ENCODE assay signal across 10 cellular contexts in the genomic region with DNA sequence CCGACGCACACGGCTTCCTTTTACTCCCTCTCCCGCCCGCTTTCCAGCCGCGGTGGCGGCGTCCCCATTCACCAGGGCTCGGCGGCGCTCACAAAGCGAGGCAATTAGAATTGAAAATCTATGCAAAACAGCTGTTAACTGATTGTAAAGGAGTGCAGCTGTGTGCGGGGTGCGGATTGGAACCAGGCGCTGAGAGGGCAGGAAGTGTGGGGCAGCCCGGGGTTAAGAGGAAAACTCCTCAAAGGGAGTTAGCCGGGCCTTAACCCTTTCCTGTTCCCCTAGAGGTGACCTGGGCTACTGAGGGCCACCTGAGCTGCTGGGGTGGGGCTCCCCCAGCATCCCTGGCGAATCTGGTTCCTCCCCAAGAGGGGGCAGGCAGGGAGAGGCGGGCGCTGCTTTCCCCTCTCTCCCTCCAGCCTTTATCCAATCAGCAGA. TPM values are rescaled to one million over a fixed set of nuclear protein-coding genes. Genes with fewer than 3 reads are reported as not detected.
DNase-seq lines count a peak whose midpoint lies in the region; ATAC-seq, FAIRE-seq and TF ChIP-seq lines count a peak whose summit lies in the region.
"Had no signal": no experiment of that assay in that cellular context is flagged by ENCODE, and none has a peak within 500 bp of the region (broad histone marks: within the 10 kb centered on the region; RNA-seq: fewer than 3 reads in every experiment).

No MANE protein-coding gene starts in this region.

- in situ Hi-C loops in K562 (cut with MboI), result loop anchor here (5.0 kb wide), 1 partner anchor 165 kb away; no protein-coding TSS in a partner anchor

- CTCF ChIA-PET in K562 (lab: Yijun Ruan, JAX; ENCODE audit: low intra/inter-chr PET ratio), result interaction anchor here (1.0 kb wide), 2 partner anchors 41 to 166 kb away, joined by 4 to 5 read pairs; no protein-coding TSS in a partner anchor

- H3K79me2 ChIP-seq in DOHH2 (ENCODE audit: control insufficient read depth, low read length), result no peaks in the 10 kb centered on the region; the same call in 1 of the 2 replicates
- peaks cover 96% of the 10 kb centered on the region for H3K79me2 ChIP-seq in K562 (ENCODE audit: control insufficient read depth, insufficient read depth, low read length)

- H3K27me3 Mint-ChIP-seq in nephron (ENCODE audit: low read depth), result peaks cover 10% of the 10 kb centered on the region
- H3K27me3 Mint-ChIP-seq: activated naive CD8-positive, alpha-beta T cell treated with anti-CD3 and anti-CD28 coated beads, Interleukin-2, amount 50 U/mL, for 24 hours had no signal

- TF ChIP-seq CTCF in DOHH2 (IDR thresholded peaks at IDR 0.05; ENCODE audit: low read depth, low read length, poor library complexity, severe bottlenecking) (peak; percentile 31), K562 (IDR thresholded peaks at IDR 0.05 in 2 of 3, conservative IDR thresholded peaks at IDR 0.05 in 1 of 3; ENCODE audit: insufficient read depth in 2 of 3, low read depth in 1 of 3, low read length in 3 of 3) (peak in 2 of 3 experiments; percentile 22 to 54; a peak in 3 of 6 replicates), nephron (IDR thresholded peaks at IDR 0.05; ENCODE audit: unreplicated experiment in 3 of 3) (peak; percentile 27 to 35 (median 32)), omental fat pad (IDR thresholded peaks at IDR 0.05) (no peak), WERI-Rb-1 (IDR thresholded peaks at IDR 0.05; ENCODE audit: low read depth, low read length) (no peak)

- no peak for TF ChIP-seq EP300 in K562 (IDR thresholded peaks at IDR 0.05; ENCODE audit: low read length)

- H3K9me3 ChIP-seq in DOHH2 (ENCODE audit: control insufficient read depth, insufficient read depth, low read length) (no peaks in the 10 kb centered on the region), K562 (replicated peaks; ENCODE audit: control insufficient read depth, insufficient read depth, low read depth, low read length) (peaks cover 2% of the 10 kb centered on the region; the same call in 1 of the 2 replicates), WERI-Rb-1 (ENCODE audit: severe bottlenecking) (no peaks in the 10 kb centered on the region)

- peak overlapping the region in 1 of 2 experiments; percentile 84; a peak in 2 of 4 replicates for H3K9ac ChIP-seq in K562 (ENCODE audit: insufficient read depth in 1 of 2, low read depth in 2 of 2, low read length in 2 of 2)

- peak overlapping the region; percentile 74 to 88 (median 76) for H3K27ac Mint-ChIP-seq in nephron
- H3K27ac Mint-ChIP-seq: activated naive CD8-positive, alpha-beta T cell treated with anti-CD3 and anti-CD28 coated beads, Interleukin-2, amount 50 U/mL, for 24 hours had no signal

- H3K36me3 ChIP-seq in DOHH2 (ENCODE audit: control insufficient read depth, low read length) (no peaks in the 10 kb centered on the region), K562 (ENCODE audit: control insufficient read depth, insufficient read depth, low read length) (peaks cover 61% of the 10 kb centered on the region), WERI-Rb-1 (no peaks in the 10 kb centered on the region)

- H4K20me1 ChIP-seq in DOHH2 (ENCODE audit: control insufficient read depth, insufficient read depth, low read depth, low read length), result peaks cover 20% of the 10 kb centered on the region
- H4K20me1 ChIP-seq in K562 (replicated peaks; ENCODE audit: control insufficient read depth, insufficient read depth, low read length), result peaks cover 78% of the 10 kb centered on the region

- peak; percentile 32 for FAIRE-seq in K562 (lab: Jason Lieb, UNC)

- peak; percentile 15 for ATAC-seq in K562
- ATAC-seq in omental fat pad (ENCODE audit: low FRiP score), result no peak
- no peak for ATAC-seq in GM18909 (IDR thresholded peaks at IDR 0.05; ENCODE audit: poor library complexity, unreplicated experiment)
- ATAC-seq: activated naive CD8-positive, alpha-beta T cell treated with anti-CD3 and anti-CD28 coated beads, Interleukin-2, amount 50 U/mL, for 24 hours had no signal

- H3K4me2 ChIP-seq in DOHH2 (ENCODE audit: low read length) (peak overlapping the region; percentile 55), K562 (ENCODE audit: insufficient read depth, low read length) (peak overlapping the region; percentile 25)

- peak overlapping the region; percentile 54 to 72 (median 67) for H3K4me3 Mint-ChIP-seq in nephron
- H3K4me3 Mint-ChIP-seq: activated naive CD8-positive, alpha-beta T cell treated with anti-CD3 and anti-CD28 coated beads, Interleukin-2, amount 50 U/mL, for 24 hours had no signal

- H3K36me3 Mint-ChIP-seq in nephron (ENCODE audit: low read depth), result no peaks in the 10 kb centered on the region

- H3K9me2 ChIP-seq in DOHH2 (replicated peaks; ENCODE audit: control insufficient read depth, low read length), result no peaks in the 10 kb centered on the region

- no TSS peak for BruUV-seq in K562 (replicated peaks; lab: Mats Ljungman, UMichigan)

- POLR2A ChIA-PET in K562 (lab: Yijun Ruan, JAX), result interaction anchor here (0.7 to 2.5 kb wide), 6 partner anchors 40 to 273 kb away, joined by 3 to 9 read pairs (median 3); no protein-coding TSS in a partner anchor

- H3K9me1 ChIP-seq in K562 (ENCODE audit: control insufficient read depth, insufficient read depth, low read length), result peaks cover 20% of the 10 kb centered on the region

- 5% methylated on average over 20 of the region's 21 CpGs for WGBS in K562 (ENCODE audit: insufficient coverage, low coverage, missing lambda C conversion rate)

- DNase-seq in Kasumi-1 (lab: John Stamatoyannopoulos, UW) (peak; percentile 23 to 55), K562 (ENCODE audit: extremely low read depth in 1 of 4, low spot score in 3 of 4) (peak; percentile 49 to 76 (median 56)), omental fat pad (ENCODE audit: low spot score) (no peak), WERI-Rb-1 (no peak), NCI-H345 treated with DMSO at 0.1 percent for 48 hours (lab: John Stamatoyannopoulos, UW; ENCODE audit: unreplicated experiment) (no peak)
- DNase-seq: activated naive CD8-positive, alpha-beta T cell treated with anti-CD3 and anti-CD28 coated beads, Interleukin-2, amount 50 U/mL, for 24 hours; NCI-H146 had no signal

- no peak for TF ChIP-seq POLR2A in K562 (conservative IDR thresholded peaks at IDR 0.05)

- no peak for TF ChIP-seq RAD21 in K562 (CRISPR knock-in tag; conservative IDR thresholded peaks at IDR 0.05 in 1 of 2, IDR thresholded peaks at IDR 0.05 in 1 of 2)

- peak overlapping the region; percentile 19 for H3K4me3 ChIP-seq in DOHH2 (ENCODE audit: low read length)
- no peak overlapping the region for H3K4me3 ChIP-seq in K562
- H3K4me3 ChIP-seq in WERI-Rb-1 (ENCODE audit: low read depth, low read length), result no peak overlapping the region

- H3K9me3 Mint-ChIP-seq in nephron, result no peaks in the 10 kb centered on the region
- H3K9me3 Mint-ChIP-seq: activated naive CD8-positive, alpha-beta T cell treated with anti-CD3 and anti-CD28 coated beads, Interleukin-2, amount 50 U/mL, for 24 hours had no signal

- H3K27me3 ChIP-seq in DOHH2 (ENCODE audit: control insufficient read depth, low read length) (peaks cover 9% of the 10 kb centered on the region; the same call in 1 of the 2 replicates), K562 (ENCODE audit: control insufficient read depth in 2 of 2, insufficient read depth in 2 of 2, low read length in 2 of 2) (no peaks in the 10 kb centered on the region), WERI-Rb-1 (ENCODE audit: insufficient read depth, low read depth, severe bottlenecking) (no peaks in the 10 kb centered on the region)

- no peak overlapping the region for H2AFZ ChIP-seq in K562 (ENCODE audit: low read depth, low read length)

- H3F3A ChIP-seq in DOHH2 (ENCODE audit: control insufficient read depth, insufficient read depth), result peaks cover 4% of the 10 kb centered on the region; the same call in 1 of the 2 replicates

- H3K27ac ChIP-seq in DOHH2 (ENCODE audit: low read depth, low read length) (0 out of 2 replicates have a peak overlapping the region, but pooled peaks have one; percentile 1), K562 (ENCODE audit: extremely low read depth, low read depth, low read length) (peak overlapping the region; percentile 74; the same call in 1 of the 3 replicates), WERI-Rb-1 (no peak overlapping the region; the same call in 1 of the 2 replicates)

- intact Hi-C loops in K562 (cut with micrococcal nuclease), result loop anchor here (1.0 kb wide), 1 partner anchor 116 kb away; no protein-coding TSS in a partner anchor

- peaks cover 70% of the 10 kb centered on the region for H3K4me1 Mint-ChIP-seq in nephron

- H3K4me1 ChIP-seq in DOHH2 (ENCODE audit: control insufficient read depth, low read length) (peaks cover 59% of the 10 kb centered on the region), K562 (replicated peaks in 1 of 2; ENCODE audit: control insufficient read depth in 2 of 2, insufficient read depth in 2 of 2, low read length in 2 of 2) (peaks cover 78 to 82% of the 10 kb centered on the region in 2 experiments)

TF ChIP-seq in K562, 482 proteins besides CTCF, POLR2A, EP300 and RAD21 (continues in another document):
- peak; percentile 23; the same call in 1 of the 2 replicates for TF ChIP-seq SMAD4 (CRISPR knock-in tag; conservative IDR thresholded peaks at IDR 0.05)
- 0 out of 4 replicates have a peak, but pooled peaks have one; percentile 40 to 47 for TF ChIP-seq SIN3A (IDR thresholded peaks at IDR 0.05; ENCODE audit: borderline replicate concordance in 2 of 2, control insufficient read depth in 1 of 2, low read depth in 2 of 2, low read length in 2 of 2)
- TF ChIP-seq SUPT5H (IDR thresholded peaks at IDR 0.05), result peak; percentile 19; the same call in 1 of the 2 replicates
- peak; percentile 42; the same call in 1 of the 2 replicates for TF ChIP-seq ZBTB7A (IDR thresholded peaks at IDR 0.05; ENCODE audit: borderline replicate concordance, control insufficient read depth, low read depth, low read length)

RNA-seq across cellular contexts. Expression of a gene that starts 5.8 kb away (rescaled TPM):
- total RNA-seq in K562 (2011; cell fraction: chromatin; rRNA removed; ENCODE audit: low replicate concordance), result 692 and 1,066 TPM in 2 replicates
- total RNA-seq in K562 (2011; cell fraction: nucleolus; rRNA removed), result 409 and 435 TPM in 2 replicates
- 438 and 467 TPM in 2 replicates for total RNA-seq in K562 (2011; cell fraction: nucleoplasm; rRNA removed)
- total RNA-seq in K562 (2014; rRNA removed), result 89.1 and 104 TPM in 2 replicates
- 40.9 and 41.8 TPM in 2 replicates for total RNA-seq in K562 (2014; rRNA removed; fragmentation: Illumina TruSeq; extraction: Trizol)
- 57.9 and 60.6 TPM in 2 replicates for total RNA-seq in K562 (2015; rRNA removed; fragmentation: Illumina TruSeq; extraction: Trizol)
- total RNA-seq in K562 (2021), result 208 and 244 TPM in 2 replicates
- 54.2 and 64.0 TPM in 2 replicates for polyA plus RNA-seq in K562 (2011; rRNA removed)
- polyA plus RNA-seq in K562 (2011; cell fraction: cytosol; rRNA removed), result 54.1 and 55.3 TPM in 2 replicates
- 210 and 277 TPM in 2 replicates for polyA plus RNA-seq in K562 (2011; cell fraction: nucleus; rRNA removed)
- 113 and 125 TPM in 2 replicates for polyA plus RNA-seq in K562 (2012)
- polyA plus RNA-seq in K562 (2014; fragmentation: Illumina TruSeq; extraction: Trizol), result 116 and 138 TPM in 2 replicates
- polyA plus RNA-seq in K562 (2014; fragmentation: Nextera tagmentation; extraction: Ambion mirVana), result 10 to 100 TPM; 12.2 to 15.8 TPM
- 101 and 116 TPM in 2 replicates for polyA plus RNA-seq in K562 (2014; rRNA removed)
- polyA minus RNA-seq in K562 (2011; rRNA and poly(A)+ RNA removed), result 61.1 and 68.8 TPM in 2 replicates
- polyA minus RNA-seq in K562 (2011; cell fraction: cytosol; rRNA and poly(A)+ RNA removed), result 106 and 121 TPM in 2 replicates
- polyA minus RNA-seq in K562 (2011; cell fraction: nucleus; rRNA and poly(A)+ RNA removed), result 117 and 133 TPM in 2 replicates
- 100 to 1,000 TPM in 2 of 4 donors, 10 to 100 TPM in 2; 50.9 to 181 (median 90.9) TPM for total RNA-seq in omental fat pad

Comparison
In these comparisons a context has a peak if more than half of its experiments do, and no peak if none do; other contexts are left out.
1. CTCF ChIP-seq: peak in DOHH2 (single experiment), K562 (2 of 3) and nephron (3 of 3); none in omental fat pad (0 of 3) and WERI-Rb-1 (single experiment).
2. DNase-seq: peak in Kasumi-1 (2 of 2) and K562 (4 of 4); none in omental fat pad (single experiment), WERI-Rb-1 (single experiment) and NCI-H345 treated with DMSO at 0.1 percent for 48 hours (single experiment).